33 cellular contexts compared by ENCODE assay signal in the genomic region with DNA sequence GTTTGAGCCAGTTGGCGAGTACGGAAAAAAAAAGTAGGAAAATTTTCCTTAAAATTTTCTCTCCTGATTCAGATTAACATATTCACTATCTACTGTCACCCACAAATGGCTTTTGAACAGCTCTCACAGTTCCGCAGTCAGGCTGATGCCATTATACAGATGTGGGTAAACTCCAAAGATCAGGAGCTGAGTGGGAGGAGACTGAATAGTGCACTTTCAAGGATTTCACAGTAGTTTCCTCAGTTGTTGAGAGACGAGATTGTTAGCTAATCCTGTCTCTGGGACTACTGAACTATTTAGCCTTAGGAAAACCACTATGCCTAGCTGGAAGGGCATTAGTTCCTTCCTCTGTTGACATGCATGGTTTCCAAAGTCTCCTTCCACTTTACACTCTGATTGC.
"Had no signal": no experiment of that assay in that cellular context is flagged by ENCODE, and none has a peak within 500 bp of the region (broad histone marks: within the 10 kb centered on the region; RNA-seq: fewer than 3 reads in every experiment).

No MANE protein-coding gene starts in this region.

- H3K36me3 Mint-ChIP-seq: naive B cell; naive thymus-derived CD8-positive, alpha-beta T cell; natural killer cell treated with Interleukin-12 subunit alpha and Interleukin-12 subunit beta and Interleukin-15 and Interleukin-18, amount 100 ng/mL, for 72 hours; stimulated activated memory B cell treated with anti-CD40 and anti-IgM and Interleukin-4, amounts not matched to agents 10 μg/mL and 1 μg/mL and 100 μg/mL, for 72 hours; type B pancreatic cell had no signal

- H3K4me1 ChIP-seq: parathyroid adenoma, uterus had no signal

- H3K27ac Mint-ChIP-seq: naive B cell; naive thymus-derived CD8-positive, alpha-beta T cell; natural killer cell treated with Interleukin-12 subunit alpha and Interleukin-12 subunit beta and Interleukin-15 and Interleukin-18, amount 100 ng/mL, for 72 hours; nephron progenitor cell; progenitor cell of endocrine pancreas; stimulated activated memory B cell treated with anti-CD40 and anti-IgM and Interleukin-4, amounts not matched to agents 10 μg/mL and 1 μg/mL and 100 μg/mL, for 72 hours; type B pancreatic cell had no signal

- H3K9me3 ChIP-seq: neutrophil, ovary, psoas muscle, right lobe of liver, sigmoid colon, spleen, suprapubic skin, testis, tibial artery, transverse colon, upper lobe of right lung, uterus had no signal

- H3K4me3 Mint-ChIP-seq: naive thymus-derived CD8-positive, alpha-beta T cell; natural killer cell treated with Interleukin-12 subunit alpha and Interleukin-12 subunit beta and Interleukin-15 and Interleukin-18, amount 100 ng/mL, for 72 hours; nephron progenitor cell; stimulated activated memory B cell treated with anti-CD40 and anti-IgM and Interleukin-4, amounts not matched to agents 10 μg/mL and 1 μg/mL and 100 μg/mL, for 72 hours; stimulated activated naive CD8-positive, alpha-beta T cell treated with anti-CD3 and anti-CD28 coated beads, Interleukin-15, amount 100 ng/mL, for 72 hours; type B pancreatic cell had no signal

- DNase-seq: naive B cell; naive thymus-derived CD8-positive, alpha-beta T cell; nephron progenitor cell; nucleus accumbens; ovary; posterior cingulate gyrus; psoas muscle; right cardiac atrium; right lobe of liver; sigmoid colon; spleen; stimulated activated CD4-positive, alpha-beta T cell treated with anti-CD3 and anti-CD28 coated beads, Interleukin-12 subunit alpha, Interleukin-12 subunit beta, amount 100 ng/mL, for 4 hours; stimulated activated CD4-positive, alpha-beta T cell treated with anti-CD3 and anti-CD28 coated beads, Interleukin-1b, Interleukin-23, amount 100 ng/mL, for 48 hours; stimulated activated CD4-positive, alpha-beta T cell treated with anti-CD3 and anti-CD28 coated beads, Interleukin-4, amount 100 ng/mL, for 1 hour; stimulated activated CD4-positive, alpha-beta T cell treated with anti-CD3 and anti-CD28 coated beads, Interleukin-4, amount 100 ng/mL, for 4 hours; stimulated activated CD8-positive, alpha-beta memory T cell treated with anti-CD3 and anti-CD28 coated beads, Interleukin-4, amount 100 ng/mL, for 48 hours; stimulated activated naive CD4-positive, alpha-beta T cell; stimulated activated naive CD8-positive, alpha-beta T cell treated with anti-CD3 and anti-CD28 coated beads, Interleukin-15, amount 100 ng/mL, for 72 hours; stimulated activated naive CD8-positive, alpha-beta T cell treated with anti-CD3 and anti-CD28 coated beads, Interleukin-15, Interleukin-2, amounts not matched to agents 100 U/mL and 50 U/mL, for 24 hours; substantia nigra; testis; tibial artery; transverse colon; upper lobe of right lung; uterus had no signal

- H3K27ac ChIP-seq: neutrophil, ovary, parathyroid adenoma, psoas muscle, right lobe of liver, sigmoid colon, spleen, suprapubic skin, testis, tibial artery, transverse colon, upper lobe of right lung, uterus had no signal

- H3K4me3 ChIP-seq: ovary, psoas muscle, right lobe of liver, sigmoid colon, smooth muscle cell, spleen, suprapubic skin, testis, tibial artery, transverse colon, upper lobe of right lung, uterus had no signal

- H3K4me2 ChIP-seq: smooth muscle cell had no signal

- H3K79me2 ChIP-seq: parathyroid adenoma had no signal

- H3K9me3 Mint-ChIP-seq: naive B cell; naive thymus-derived CD8-positive, alpha-beta T cell; nephron progenitor cell; stimulated activated memory B cell treated with anti-CD40 and anti-IgM and Interleukin-4, amounts not matched to agents 10 μg/mL and 1 μg/mL and 100 μg/mL, for 72 hours; type B pancreatic cell had no signal

- H3K36me3 ChIP-seq: neutrophil, ovary, right lobe of liver, sigmoid colon, spleen, suprapubic skin, tibial artery, transverse colon, upper lobe of right lung, uterus had no signal

- H3K27me3 Mint-ChIP-seq: naive B cell; stimulated activated memory B cell treated with anti-CD40 and anti-IgM and Interleukin-4, amounts not matched to agents 10 μg/mL and 1 μg/mL and 100 μg/mL, for 72 hours; stimulated activated naive CD8-positive, alpha-beta T cell treated with anti-CD3 and anti-CD28 coated beads, Interleukin-15, amount 100 ng/mL, for 72 hours; type B pancreatic cell had no signal

- H3K27me3 ChIP-seq: ovary, right lobe of liver, sigmoid colon, spleen, suprapubic skin, testis, tibial artery, transverse colon, upper lobe of right lung, uterus had no signal

- H2AFZ ChIP-seq: parathyroid adenoma had no signal

- H3K9ac ChIP-seq: parathyroid adenoma had no signal
